In genomic region chr6:47267301-47267700, GRCh38 we compare ENCODE assay signal across 1 cellular context.
TF ChIP-seq lines count a peak whose summit lies in the region.

No MANE protein-coding gene starts in this region.

TF ChIP-seq in WTC11, 78 proteins besides CTCF, POLR2A, EP300 and RAD21 (continued from another document):
- TF ChIP-seq FOXP4 (CRISPR knock-in tag; IDR thresholded peaks at IDR 0.05), result no peak
